In genomic region chr7:79555571-79555970, GRCh38 we compare ENCODE assay signal across 22 cellular contexts.
"Had no signal": no experiment of that assay in that cellular context is flagged by ENCODE, and none has a peak within 500 bp of the region (broad histone marks: within the 10 kb centered on the region; RNA-seq: fewer than 3 reads in every experiment).

No MANE protein-coding gene starts in this region.

- DNase-seq: activated CD4-positive, alpha-beta T cell treated with anti-CD3 and anti-CD28 coated beads for 4 hours; activated CD8-positive, alpha-beta memory T cell treated with anti-CD3 and anti-CD28 coated beads, Interleukin-2, amount 50 U/mL, for 4 hours; activated CD8-positive, alpha-beta T cell treated with anti-CD3 and anti-CD28 coated beads for 36 hours; activated gamma-delta T cell treated with Interleukin-2 at 50 U/mL for 16 hours; activated naive CD4-positive, alpha-beta T cell treated with anti-CD3 and anti-CD28 coated beads, Interleukin-2, amount 10 ng/mL, durations not matched to agents 7 days and 5 days; activated naive CD8-positive, alpha-beta T cell treated with anti-CD3 and anti-CD28 coated beads for 36 hours; activated T-cell treated with anti-CD3 and anti-CD28 coated beads, Interleukin-2, amount 50 U/mL, for 72 hours; brain microvascular endothelial cell; cerebellar nuclear complex; NCI-H1048; NCI-H146; NCI-H187 treated with DMSO at 0.1 percent for 48 hours; NCI-H2107; NCI-H526; NCI-H82; OCI-M1; Peyer's patch; SHP77; SW 1271 had no signal

- H3K4me3 ChIP-seq: Peyer's patch, SJSA1 had no signal

- H3K9me3 ChIP-seq: Peyer's patch, SJSA1 had no signal

- H3K27ac ChIP-seq: brain microvascular endothelial cell, Peyer's patch, SJSA1 had no signal

- ATAC-seq: activated CD4-positive, CD25-positive, alpha-beta regulatory T cell treated with anti-CD3 and anti-CD28 coated beads, Interleukin-2, amount 50 U/mL, for 24 hours; activated CD8-positive, alpha-beta T cell treated with anti-CD3 and anti-CD28 coated beads for 36 hours; activated T-cell treated with anti-CD3 and anti-CD28 coated beads, Interleukin-2, amount 50 U/mL, for 72 hours; SK-N-SH treated with all-trans-retinoic acid at 6 μM for 48 hours had no signal

- H3K27me3 ChIP-seq: brain microvascular endothelial cell, Peyer's patch, SJSA1 had no signal

- H3K36me3 ChIP-seq: brain microvascular endothelial cell, Peyer's patch, SJSA1 had no signal

- H3K4me1 ChIP-seq: Peyer's patch, SJSA1 had no signal
